Comparison of ENCODE assay signal across 20 cellular contexts in genomic region chr10:17716161-17716560, GRCh38. TPM values are rescaled to one million over a fixed set of nuclear protein-coding genes. Genes with fewer than 3 reads are reported as not detected.
DNase-seq lines count a peak whose midpoint lies in the region; ATAC-seq, FAIRE-seq and TF ChIP-seq lines count a peak whose summit lies in the region.
"Had no signal": no experiment of that assay in that cellular context is flagged by ENCODE, and none has a peak within 500 bp of the region (broad histone marks: within the 10 kb centered on the region; RNA-seq: fewer than 3 reads in every experiment).

No MANE protein-coding gene starts in this region.

- TF ChIP-seq CTCF in upper lobe of right lung (IDR thresholded peaks at IDR 0.05) = no peak

- DNase-seq in activated CD4-positive, CD25-positive, alpha-beta regulatory T cell treated with anti-CD3 and anti-CD28 coated beads, Interleukin-2, amount 50 U/mL, for 72 hours = no peak
- DNase-seq in upper lobe of right lung = no peak
- no peak for DNase-seq in GDM1 (lab: John Stamatoyannopoulos, UW)
- DNase-seq: AML-193; BE2C; CD4-positive, alpha-beta memory T cell; COR-L47; DMS153; DND-41; GOT3; HFFc6 had no signal

- TF ChIP-seq POLR2A in GM18505 (IDR thresholded peaks at IDR 0.05; ENCODE audit: borderline replicate concordance, extremely low read depth, insufficient read depth, insufficient read length) = no peak

- H3K4me3 ChIP-seq in upper lobe of right lung = no peak overlapping the region
- H3K4me3 ChIP-seq: BLaER1 treated with 17β-estradiol and CSF1 and Interleukin-3, amounts not matched to agents 10 nM and 100 nM; GM12878; HAP-1 had no signal

- peak; percentile 70 for FAIRE-seq in islet of Langerhans (lab: Jason Lieb, UNC)
- FAIRE-seq: A204.1, GM12878, H54 had no signal

- no peaks in the 10 kb centered on the region for H3K4me1 ChIP-seq in upper lobe of right lung
- H3K4me1 ChIP-seq: BE2C had no signal

- H3K27me3 ChIP-seq in upper lobe of right lung = no peaks in the 10 kb centered on the region
- H3K27me3 ChIP-seq: BE2C; BLaER1 treated with 17β-estradiol and CSF1 and Interleukin-3, amounts not matched to agents 10 nM and 100 nM had no signal

- intact Hi-C loops in upper lobe of right lung (cut with DNase I) = no loop called here

- no peak overlapping the region for H3K27ac ChIP-seq in upper lobe of right lung
- H3K27ac ChIP-seq: 22Rv1; BLaER1 treated with 17β-estradiol and CSF1 and Interleukin-3, amounts not matched to agents 10 nM and 100 nM had no signal

- H3K9me3 ChIP-seq in upper lobe of right lung = no peaks in the 10 kb centered on the region
- H3K9me3 ChIP-seq: BE2C, HAP-1 had no signal

- peak; percentile 80 to 91 for ATAC-seq in activated CD4-positive, CD25-positive, alpha-beta regulatory T cell treated with anti-CD3 and anti-CD28 coated beads, Interleukin-2, amount 50 U/mL, for 24 hours
- ATAC-seq in upper lobe of right lung (peak; percentile 50), GM18505 (IDR thresholded peaks at IDR 0.05; ENCODE audit: unreplicated experiment) (no peak)
- ATAC-seq: GM12878 had no signal

- H3K36me3 ChIP-seq in upper lobe of right lung = peaks cover 53% of the 10 kb centered on the region

RNA-seq across cellular contexts. Expression of gene TMEM236, which starts 35.8 kb away (rescaled TPM):
- 5.0 TPM for total RNA-seq in upper lobe of right lung
- total RNA-seq: GM12878 had no signal
